8 cellular contexts compared by ENCODE assay signal in genomic region chr9:22079873-22080341, GRCh38.
A peak's percentile ranks its signal among the peaks of the same experiment; 100 is the strongest.
DNase-seq lines count a peak whose midpoint lies in the region; ATAC-seq, FAIRE-seq and TF ChIP-seq lines count a peak whose summit lies in the region.

No MANE protein-coding gene starts in this region.

- peak overlapping the region; percentile 78 for H3K27ac Mint-ChIP-seq in activated T-helper 1 cell treated with anti-CD3 and anti-CD28 coated beads, Interleukin-12 subunit alpha, Interleukin-12 subunit beta, Interleukin-2, Interleukin-4 antibody, amounts not matched to agents 30 ng/mL and 10 ng/mL and 1 ng/mL, durations not matched to agents 14 hours and 24 hours and 36 hours

- H3K27me3 Mint-ChIP-seq in activated T-helper 1 cell treated with anti-CD3 and anti-CD28 coated beads, Interleukin-12 subunit alpha, Interleukin-12 subunit beta, Interleukin-2, Interleukin-4 antibody, amounts not matched to agents 30 ng/mL and 10 ng/mL and 1 ng/mL, durations not matched to agents 14 hours and 24 hours and 36 hours (ENCODE audit: insufficient read depth), result peaks cover 17% of the 10 kb centered on the region

- TF ChIP-seq POLR2A in suprapubic skin (IDR thresholded peaks at IDR 0.05) (no peak), esophagus muscularis mucosa (IDR thresholded peaks at IDR 0.05; ENCODE audit: low read depth) (no peak)

- H3K27ac ChIP-seq in left lung, result no peak overlapping the region
- peak overlapping the region; percentile 61 for H3K27ac ChIP-seq in suprapubic skin
- H3K27ac ChIP-seq in esophagus muscularis mucosa (replicated peaks in 1 of 4), result peak overlapping the region in 2 of 4 donors; percentile 36 to 46

- peaks cover 25% of the 10 kb centered on the region for H3K36me3 Mint-ChIP-seq in activated T-helper 1 cell treated with anti-CD3 and anti-CD28 coated beads, Interleukin-12 subunit alpha, Interleukin-12 subunit beta, Interleukin-2, Interleukin-4 antibody, amounts not matched to agents 30 ng/mL and 10 ng/mL and 1 ng/mL, durations not matched to agents 14 hours and 24 hours and 36 hours (ENCODE audit: low read depth)

- H3K4me1 ChIP-seq in left lung, result peaks cover 0 to 4% of the 10 kb centered on the region in 2 donors
- H3K4me1 ChIP-seq in suprapubic skin, result peaks cover 24% of the 10 kb centered on the region
- peaks cover 0 to 13% (median 3%) of the 10 kb centered on the region in 4 donors for H3K4me1 ChIP-seq in esophagus muscularis mucosa

- H3K4me3 ChIP-seq in left lung, result no peak overlapping the region
- no peak overlapping the region for H3K4me3 ChIP-seq in suprapubic skin
- H3K4me3 ChIP-seq in esophagus muscularis mucosa, result no peak overlapping the region

- peak overlapping the region; percentile 56 for H3K4me3 Mint-ChIP-seq in activated T-helper 1 cell treated with anti-CD3 and anti-CD28 coated beads, Interleukin-12 subunit alpha, Interleukin-12 subunit beta, Interleukin-2, Interleukin-4 antibody, amounts not matched to agents 30 ng/mL and 10 ng/mL and 1 ng/mL, durations not matched to agents 14 hours and 24 hours and 36 hours

- H3K4me1 Mint-ChIP-seq in activated T-helper 1 cell treated with anti-CD3 and anti-CD28 coated beads, Interleukin-12 subunit alpha, Interleukin-12 subunit beta, Interleukin-2, Interleukin-4 antibody, amounts not matched to agents 30 ng/mL and 10 ng/mL and 1 ng/mL, durations not matched to agents 14 hours and 24 hours and 36 hours (ENCODE audit: low read depth), result peaks cover 54% of the 10 kb centered on the region

- TF ChIP-seq EP300 in suprapubic skin (IDR thresholded peaks at IDR 0.05) (no peak), esophagus muscularis mucosa (IDR thresholded peaks at IDR 0.05) (no peak)

- no peak for TF ChIP-seq CTCF in left lung (IDR thresholded peaks at IDR 0.05)
- no peak for TF ChIP-seq CTCF in suprapubic skin (IDR thresholded peaks at IDR 0.05)
- no peak for TF ChIP-seq CTCF in esophagus muscularis mucosa (IDR thresholded peaks at IDR 0.05)

- WGBS in suprapubic skin, result 32% methylated on average over 4 of the region's 4 CpGs
- WGBS in esophagus muscularis mucosa, result 72% methylated on average over 4 of the region's 4 CpGs

- H3K36me3 ChIP-seq in left lung (no peaks in the 10 kb centered on the region), suprapubic skin (no peaks in the 10 kb centered on the region), esophagus muscularis mucosa (no peaks in the 10 kb centered on the region)

- no peak for FAIRE-seq in RCC 7860 (lab: Jason Lieb, UNC)

- peaks cover 4% of the 10 kb centered on the region for H3K9me3 Mint-ChIP-seq in activated T-helper 1 cell treated with anti-CD3 and anti-CD28 coated beads, Interleukin-12 subunit alpha, Interleukin-12 subunit beta, Interleukin-2, Interleukin-4 antibody, amounts not matched to agents 30 ng/mL and 10 ng/mL and 1 ng/mL, durations not matched to agents 14 hours and 24 hours and 36 hours

- intact Hi-C loops in activated T-helper 1 cell treated with anti-CD3 and anti-CD28 coated beads, Interleukin-12 subunit alpha, Interleukin-12 subunit beta, Interleukin-2, Interleukin-4 antibody, amounts not matched to agents 30 ng/mL and 10 ng/mL and 1 ng/mL, durations not matched to agents 14 hours and 24 hours and 36 hours (cut with micrococcal nuclease), result loop anchor here (1.0 to 10.0 kb wide), 19 partner anchors 8 to 1871 kb away; partner anchors contain the start of gene CDKN2B
- intact Hi-C loops in left lung (cut with DNase I) (no loop called here), esophagus muscularis mucosa (cut with DNase I) (no loop called here)

- H3K27me3 ChIP-seq in left lung, result no peaks in the 10 kb centered on the region
- H3K27me3 ChIP-seq in suprapubic skin, result no peaks in the 10 kb centered on the region
- H3K27me3 ChIP-seq in esophagus muscularis mucosa, result no peaks in the 10 kb centered on the region

- ATAC-seq in GM18909 (IDR thresholded peaks at IDR 0.05; ENCODE audit: poor library complexity, unreplicated experiment) (peak; percentile 74), HG03095 (IDR thresholded peaks at IDR 0.05; ENCODE audit: unreplicated experiment) (peak; percentile 72), left lung (peak; percentile 71)

- DNase-seq in activated T-helper 1 cell treated with anti-CD3 and anti-CD28 coated beads, Interleukin-12 subunit alpha, Interleukin-12 subunit beta, Interleukin-2, Interleukin-4 antibody, amounts not matched to agents 30 ng/mL and 10 ng/mL and 1 ng/mL, durations not matched to agents 14 hours and 24 hours and 36 hours (ENCODE audit: low spot score), result peak; percentile 72
- no peak for DNase-seq in left lung
- no peak for DNase-seq in suprapubic skin (ENCODE audit: low spot score in 2 of 2)
- no peak for DNase-seq in RCC 7860 (ENCODE audit: low spot score)
- no peak for DNase-seq in AML-193 (lab: John Stamatoyannopoulos, UW)
- no peak for DNase-seq in esophagus muscularis mucosa (ENCODE audit: extremely low spot score)

- H3K9me3 ChIP-seq in left lung (no peaks in the 10 kb centered on the region), suprapubic skin (no peaks in the 10 kb centered on the region), esophagus muscularis mucosa (no peaks in the 10 kb centered on the region)
